ENCODE assay signal across 17 cellular contexts in the genomic region with DNA sequence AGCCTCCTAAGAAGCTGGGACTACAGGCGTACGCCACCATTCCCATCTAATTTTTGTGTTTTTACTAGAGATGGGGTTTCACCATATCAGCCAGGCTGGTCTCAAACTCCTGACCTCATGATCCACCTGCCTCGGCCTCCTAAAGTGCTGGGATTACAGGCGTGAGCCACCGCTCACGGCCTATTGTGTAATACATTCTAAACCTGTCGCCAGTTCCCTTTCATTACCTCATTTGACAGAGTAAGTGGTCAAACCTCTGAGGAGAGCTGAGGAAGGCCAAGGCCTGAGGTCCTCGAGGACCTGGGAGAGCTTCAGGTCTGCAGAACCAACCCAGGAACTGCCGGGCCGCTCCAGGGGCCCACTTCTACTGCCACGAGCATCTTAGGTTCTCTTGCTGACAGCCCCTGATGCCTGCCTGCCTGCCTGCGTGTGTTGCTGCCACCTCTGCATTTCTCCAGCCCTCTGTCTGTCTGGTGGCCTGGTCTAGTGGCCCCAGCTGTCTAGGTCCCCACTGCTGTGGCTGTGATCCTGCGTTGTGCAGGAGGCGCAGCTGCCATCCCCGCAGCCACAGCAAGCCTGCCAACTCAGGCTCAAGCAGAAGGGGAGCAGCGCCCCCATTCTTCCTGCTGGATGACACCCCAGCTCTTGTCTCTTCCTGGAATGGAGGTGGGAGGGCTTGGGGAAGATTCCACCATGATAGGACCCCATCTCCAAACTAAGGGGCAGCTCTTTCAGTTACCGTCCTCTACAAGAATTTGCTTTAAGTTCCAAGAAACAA. TPM values are rescaled to one million over a fixed set of nuclear protein-coding genes. Genes with fewer than 3 reads are reported as not detected.
"Had no signal": no experiment of that assay in that cellular context is flagged by ENCODE, and none has a peak within 500 bp of the region (broad histone marks: within the 10 kb centered on the region; RNA-seq: fewer than 3 reads in every experiment).

No MANE protein-coding gene starts in this region.

- H3K36me3 ChIP-seq: adrenal gland, heart right ventricle, lower lobe of right lung, tibial artery had no signal

- H3K27ac ChIP-seq: adrenal gland, epithelial cell of prostate, heart right ventricle, lower lobe of right lung, tibial artery had no signal

- H3K9me3 ChIP-seq: adrenal gland, heart right ventricle, lower lobe of right lung, tibial artery had no signal

- H3K4me3 ChIP-seq: adrenal gland, heart right ventricle, lower lobe of right lung, tibial artery had no signal

- H3K4me1 ChIP-seq: adrenal gland, tibial artery had no signal

- DNase-seq: activated CD4-positive, alpha-beta T cell treated with anti-CD3 and anti-CD28 coated beads for 48 hours; activated CD8-positive, alpha-beta T cell treated with anti-CD3 and anti-CD28 coated beads for 36 hours; activated effector memory CD4-positive, alpha-beta T cell treated with Interleukin-2 at 50 U/mL for 16 hours; activated naive CD4-positive, alpha-beta T cell treated with anti-CD3 and anti-CD28 coated beads, Interleukin-2, amount 50 U/mL, for 16 hours; activated T-cell treated with anti-CD3 and anti-CD28 coated beads, Interleukin-2, amount 50 U/mL, for 4 hours; adrenal gland; heart right ventricle; left cardiac atrium; lower lobe of right lung; stimulated activated CD4-positive, alpha-beta T cell treated with anti-CD3 and anti-CD28 coated beads, Interleukin-2, amount 100 ng/mL, for 48 hours; stimulated activated naive B cell treated with anti-CD40 and anti-IgM and Interleukin-4, amounts not matched to agents 10 μg/mL and 1 μg/mL and 100 μg/mL, for 72 hours; tibial artery had no signal

- FAIRE-seq: frontal cortex, TTC549 had no signal

- H3K27me3 ChIP-seq: adrenal gland had no signal

RNA-seq across cellular contexts. Expression of gene PRR18, which starts 45.3 kb away (rescaled TPM):
- total RNA-seq: dermis microvascular lymphatic vessel endothelial cell, renal cortical epithelial cell had no signal
